In the genomic region with DNA sequence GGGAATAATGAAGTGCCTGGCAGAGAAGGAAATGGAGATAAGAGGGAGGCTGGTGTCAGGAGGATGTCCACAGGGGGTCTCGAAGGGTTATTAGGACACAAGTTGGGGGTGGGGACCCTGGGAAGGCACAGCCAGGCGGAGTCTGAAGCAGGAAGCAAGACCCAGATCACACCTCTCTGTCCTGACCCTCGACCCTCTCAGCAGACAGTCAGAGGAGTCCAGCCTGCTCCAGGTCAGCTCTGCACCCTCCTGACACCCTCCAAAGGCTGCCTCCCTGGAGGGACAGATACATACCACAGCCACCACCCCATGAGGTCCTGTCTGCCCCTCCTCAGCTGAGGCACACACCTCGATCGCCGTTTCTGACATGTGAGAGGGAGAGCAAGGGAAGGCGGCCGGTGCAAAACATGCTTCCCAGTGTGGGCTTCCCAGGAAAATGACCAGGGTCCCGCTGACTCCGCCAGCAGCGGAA, we compare ENCODE assay signal across 15 cellular contexts. TPM values are rescaled to one million over a fixed set of nuclear protein-coding genes. Genes with fewer than 3 reads are reported as not detected.
DNase-seq lines count a peak whose midpoint lies in the region; FAIRE-seq and TF ChIP-seq lines count a peak whose summit lies in the region.
"Had no signal": no experiment of that assay in that cellular context is flagged by ENCODE, and none has a peak within 500 bp of the region (broad histone marks: within the 10 kb centered on the region; RNA-seq: fewer than 3 reads in every experiment).

No MANE protein-coding gene starts in this region.

- no peaks in the 10 kb centered on the region for H3K9me1 ChIP-seq in keratinocyte (ENCODE audit: control insufficient read depth, extremely low read depth, insufficient read depth, low read length)

- peak overlapping the region; percentile 100 for H3K4me2 ChIP-seq in keratinocyte (ENCODE audit: control insufficient read depth, extremely low read depth, insufficient read depth, low read depth, low read length)

- peaks cover 100% of the 10 kb centered on the region for H3K79me2 ChIP-seq in keratinocyte (ENCODE audit: control insufficient read depth, insufficient read depth, low read length)

- no peaks in the 10 kb centered on the region for H3K27me3 Mint-ChIP-seq in activated naive CD4-positive, alpha-beta T cell treated with anti-CD3 and anti-CD28 coated beads, Interleukin-2, amount 10 ng/mL, durations not matched to agents 7 days and 5 days
- no peaks in the 10 kb centered on the region for H3K27me3 Mint-ChIP-seq in activated naive CD8-positive, alpha-beta T cell
- peaks cover 49% of the 10 kb centered on the region for H3K27me3 Mint-ChIP-seq in type B pancreatic cell

- peaks cover 83% of the 10 kb centered on the region for H3K4me1 Mint-ChIP-seq in activated naive CD4-positive, alpha-beta T cell treated with anti-CD3 and anti-CD28 coated beads, Interleukin-2, amount 10 ng/mL, durations not matched to agents 7 days and 5 days
- H3K4me1 Mint-ChIP-seq in activated naive CD8-positive, alpha-beta T cell (ENCODE audit: low read depth), result peaks cover 99% of the 10 kb centered on the region
- H3K4me1 Mint-ChIP-seq in type B pancreatic cell (ENCODE audit: unreplicated experiment), result peaks cover 82% of the 10 kb centered on the region

- H4K20me1 ChIP-seq in keratinocyte (ENCODE audit: control insufficient read depth, extremely low read depth, insufficient read depth, low read length), result no peaks in the 10 kb centered on the region

- H3K27ac ChIP-seq in keratinocyte (ENCODE audit: control insufficient read depth, insufficient read depth, low read length), result peak overlapping the region; percentile 95
- H3K27ac ChIP-seq: RWPE1 had no signal

- H3K9ac ChIP-seq in keratinocyte (ENCODE audit: control insufficient read depth, extremely low read depth, insufficient read depth, low read length), result peak overlapping the region; percentile 90

- no peak overlapping the region for H2AFZ ChIP-seq in keratinocyte (ENCODE audit: control insufficient read depth, low read length)

- peaks cover 72% of the 10 kb centered on the region for H3K4me1 ChIP-seq in keratinocyte (ENCODE audit: control insufficient read depth, extremely low read depth, insufficient read depth, low read length)

- CTCF ChIA-PET in activated naive CD4-positive, alpha-beta T cell treated with anti-CD3 and anti-CD28 coated beads, Interleukin-2, amount 10 ng/mL, durations not matched to agents 7 days and 5 days (lab: Charles Lee), result interaction anchor here (0.7 to 11.2 kb wide), 3 partner anchors 21 to 1122 kb away, joined by 3 to 140 read pairs (median 6); no protein-coding TSS in a partner anchor

- no peak for FAIRE-seq in keratinocyte (lab: Jason Lieb, UNC)

- no peak for DNase-seq in activated naive CD4-positive, alpha-beta T cell treated with anti-CD3 and anti-CD28 coated beads, Interleukin-2, amount 10 ng/mL, durations not matched to agents 7 days and 5 days
- no peak for DNase-seq in activated naive CD4-positive, alpha-beta T cell treated with Interleukin-2 at 50 U/mL for 16 hours
- DNase-seq in keratinocyte (ENCODE audit: low read depth, low spot score), result no peak
- no peak for DNase-seq in type B pancreatic cell (ENCODE audit: extremely low spot score, unreplicated experiment)
- no peak for DNase-seq in T-helper 9 cell
- no peak for DNase-seq in LoVo (ENCODE audit: low spot score)
- DNase-seq in NCI-H2107 (lab: John Stamatoyannopoulos, UW), result no peak
- DNase-seq: glutamatergic neuron, NCI-H446, right cardiac atrium had no signal

- dilution Hi-C loops in keratinocyte (cut with MboI; ENCODE audit: extremely low pct_ligation_motif_present, low sequenced_read_pairs), result no loop called here

- TF ChIP-seq CTCF in keratinocyte (optimal IDR thresholded peaks at IDR 0.05 in 1 of 3, IDR thresholded peaks at IDR 0.05 in 1 of 3, conservative IDR thresholded peaks at IDR 0.05 in 1 of 3; ENCODE audit: extremely low read depth in 1 of 3, insufficient read depth in 2 of 3, low read length in 3 of 3) (no peak), type B pancreatic cell (conservative IDR thresholded peaks at IDR 0.05) (no peak)

- H3K9me3 ChIP-seq in keratinocyte (ENCODE audit: control insufficient read depth, low read depth, low read length), result no peaks in the 10 kb centered on the region
- H3K9me3 ChIP-seq: upper lobe of left lung had no signal

- peak overlapping the region; percentile 92 for H3K4me3 Mint-ChIP-seq in activated naive CD4-positive, alpha-beta T cell treated with anti-CD3 and anti-CD28 coated beads, Interleukin-2, amount 10 ng/mL, durations not matched to agents 7 days and 5 days
- H3K4me3 Mint-ChIP-seq in activated naive CD8-positive, alpha-beta T cell, result peak overlapping the region; percentile 98
- H3K4me3 Mint-ChIP-seq in type B pancreatic cell, result peak overlapping the region; percentile 70
- H3K4me3 Mint-ChIP-seq: dendritic cell treated with granulocyte-macrophage colony-stimulating factor and Interleukin-4, amounts not matched to agents 40 ng/mL and 50 ng/mL, for 4 days; memory B cell had no signal

- peak overlapping the region; percentile 19 to 89 (median 75) for H3K4me3 ChIP-seq in keratinocyte (ENCODE audit: control insufficient read depth in 2 of 3, extremely low read depth in 1 of 3, insufficient read depth in 2 of 3, low read depth in 1 of 3, low read length in 3 of 3)
- H3K4me3 ChIP-seq: upper lobe of left lung had no signal

- no peaks in the 10 kb centered on the region for H3K27me3 ChIP-seq in keratinocyte (ENCODE audit: control insufficient read depth, extremely low read depth, insufficient read depth, low read length)

- peaks cover 87% of the 10 kb centered on the region for H3K36me3 Mint-ChIP-seq in activated naive CD4-positive, alpha-beta T cell treated with anti-CD3 and anti-CD28 coated beads, Interleukin-2, amount 10 ng/mL, durations not matched to agents 7 days and 5 days
- no peaks in the 10 kb centered on the region for H3K36me3 Mint-ChIP-seq in activated naive CD8-positive, alpha-beta T cell
- no peaks in the 10 kb centered on the region for H3K36me3 Mint-ChIP-seq in type B pancreatic cell
- H3K36me3 Mint-ChIP-seq: memory B cell had no signal

- H3K36me3 ChIP-seq in keratinocyte (ENCODE audit: control insufficient read depth in 2 of 2, extremely low read depth in 1 of 2, insufficient read depth in 2 of 2, low read length in 2 of 2), result no peaks in the 10 kb centered on the region
- H3K36me3 ChIP-seq: upper lobe of left lung had no signal

- H3K9me3 Mint-ChIP-seq in activated naive CD4-positive, alpha-beta T cell treated with anti-CD3 and anti-CD28 coated beads, Interleukin-2, amount 10 ng/mL, durations not matched to agents 7 days and 5 days, result no peaks in the 10 kb centered on the region
- H3K9me3 Mint-ChIP-seq in activated naive CD8-positive, alpha-beta T cell (ENCODE audit: low read depth), result no peaks in the 10 kb centered on the region
- H3K9me3 Mint-ChIP-seq in type B pancreatic cell, result no peaks in the 10 kb centered on the region
- H3K9me3 Mint-ChIP-seq: dendritic cell treated with granulocyte-macrophage colony-stimulating factor and Interleukin-4, amounts not matched to agents 40 ng/mL and 50 ng/mL, for 4 days; memory B cell had no signal

- H3K27ac Mint-ChIP-seq in activated naive CD4-positive, alpha-beta T cell treated with anti-CD3 and anti-CD28 coated beads, Interleukin-2, amount 10 ng/mL, durations not matched to agents 7 days and 5 days, result peak overlapping the region; percentile 100
- peak overlapping the region; percentile 99 for H3K27ac Mint-ChIP-seq in activated naive CD8-positive, alpha-beta T cell
- peak overlapping the region; percentile 31 for H3K27ac Mint-ChIP-seq in type B pancreatic cell
- H3K27ac Mint-ChIP-seq: dendritic cell treated with granulocyte-macrophage colony-stimulating factor and Interleukin-4, amounts not matched to agents 40 ng/mL and 50 ng/mL, for 4 days; memory B cell had no signal

RNA-seq across cellular contexts. Expression of a gene that starts 9.0 kb away (rescaled TPM):
- polyA plus RNA-seq in keratinocyte, result 3.6 to 6.4 TPM (median 5.2 TPM) in 3 replicates
- 2.3 TPM for polyA plus RNA-seq in keratinocyte (2011; ENCODE audit: low read depth)
- polyA plus RNA-seq in keratinocyte (2011; cell fraction: cytosol; rRNA removed), result 2.6 and 3.0 TPM in 2 replicates
- polyA plus RNA-seq in keratinocyte (2011; cell fraction: nucleus; rRNA removed), result 10.9 and 11.1 TPM in 2 replicates
- 3.9 and 7.8 TPM in 2 replicates for polyA plus RNA-seq in keratinocyte (2012; ENCODE audit: low replicate concordance)
- polyA minus RNA-seq in keratinocyte, result 6.5 to 9.3 TPM (median 8.7 TPM) in 3 replicates
- polyA minus RNA-seq in keratinocyte (2011; cell fraction: cytosol; rRNA and poly(A)+ RNA removed), result 9.4 TPM
- polyA minus RNA-seq in keratinocyte (2011; cell fraction: nucleus; rRNA and poly(A)+ RNA removed), result 17.1 and 20.4 TPM in 2 replicates
- 11.4 and 32.0 TPM in 2 replicates for total RNA-seq in type B pancreatic cell (ENCODE audit: low replicate concordance)

Comparison
In these comparisons a context has a peak if more than half of its experiments do, and no peak if none do; other contexts are left out.
1. H3K27ac Mint-ChIP-seq: peak in every context shown above with its lines; median percentile 100 in activated naive CD4-positive, alpha-beta T cell treated with anti-CD3 and anti-CD28 coated beads, Interleukin-2, amount 10 ng/mL, durations not matched to agents 7 days and 5 days; 99 in activated naive CD8-positive, alpha-beta T cell; 31 in type B pancreatic cell.